In the genomic region with DNA sequence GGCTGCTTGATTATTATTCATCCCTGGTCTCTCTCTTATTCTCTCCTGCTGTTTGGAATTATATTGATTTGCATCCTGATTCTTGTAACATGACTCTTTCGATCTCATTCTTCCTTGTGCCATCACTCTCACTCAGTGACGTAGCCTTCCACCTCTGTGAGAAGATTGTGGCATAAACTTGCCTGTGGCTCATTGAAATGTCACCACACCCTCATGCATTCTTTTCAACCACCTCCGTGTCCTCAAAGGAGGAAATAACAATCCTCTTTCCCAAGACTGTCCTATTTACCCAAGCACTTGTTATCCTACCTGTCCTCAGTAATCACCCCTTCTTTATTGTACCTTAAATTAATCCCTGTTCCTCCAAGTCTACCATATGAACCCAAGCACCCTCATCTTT, we compare ENCODE assay signal across 1 cellular context.
TF ChIP-seq lines count a peak whose summit lies in the region.

No MANE protein-coding gene starts in this region.

TF ChIP-seq in HepG2, 621 proteins besides CTCF, POLR2A, EP300 and RAD21 (continued from another document):
- TF ChIP-seq, protein P1, sequence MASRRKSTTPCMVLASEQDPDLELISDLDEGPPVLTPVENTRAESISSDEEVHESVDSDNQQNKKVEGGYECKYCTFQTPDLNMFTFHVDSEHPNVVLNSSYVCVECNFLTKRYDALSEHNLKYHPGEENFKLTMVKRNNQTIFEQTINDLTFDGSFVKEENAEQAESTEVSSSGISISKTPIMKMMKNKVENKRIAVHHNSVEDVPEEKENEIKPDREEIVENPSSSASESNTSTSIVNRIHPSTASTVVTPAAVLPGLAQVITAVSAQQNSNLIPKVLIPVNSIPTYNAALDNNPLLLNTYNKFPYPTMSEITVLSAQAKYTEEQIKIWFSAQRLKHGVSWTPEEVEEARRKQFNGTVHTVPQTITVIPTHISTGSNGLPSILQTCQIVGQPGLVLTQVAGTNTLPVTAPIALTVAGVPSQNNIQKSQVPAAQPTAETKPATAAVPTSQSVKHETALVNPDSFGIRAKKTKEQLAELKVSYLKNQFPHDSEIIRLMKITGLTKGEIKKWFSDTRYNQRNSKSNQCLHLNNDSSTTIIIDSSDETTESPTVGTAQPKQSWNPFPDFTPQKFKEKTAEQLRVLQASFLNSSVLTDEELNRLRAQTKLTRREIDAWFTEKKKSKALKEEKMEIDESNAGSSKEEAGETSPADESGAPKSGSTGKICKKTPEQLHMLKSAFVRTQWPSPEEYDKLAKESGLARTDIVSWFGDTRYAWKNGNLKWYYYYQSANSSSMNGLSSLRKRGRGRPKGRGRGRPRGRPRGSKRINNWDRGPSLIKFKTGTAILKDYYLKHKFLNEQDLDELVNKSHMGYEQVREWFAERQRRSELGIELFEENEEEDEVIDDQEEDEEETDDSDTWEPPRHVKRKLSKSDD (CRISPR knock-in tag; IDR thresholded peaks at IDR 0.05; ENCODE audit: low read depth) = no peak
- no peak for TF ChIP-seq SRSF9 (IDR thresholded peaks at IDR 0.05; ENCODE audit: borderline replicate concordance, insufficient read depth, low read depth, low read length, poor library complexity, severe bottlenecking)
